In genomic region chr22:29820941-29821789, GRCh38 we compare ENCODE assay signal across 8 cellular contexts. TPM values are rescaled to one million over a fixed set of nuclear protein-coding genes. Genes with fewer than 3 reads are reported as not detected.
DNase-seq lines count a peak whose midpoint lies in the region; ATAC-seq, FAIRE-seq and TF ChIP-seq lines count a peak whose summit lies in the region.

No MANE protein-coding gene starts in this region.

- FAIRE-seq in HTR-8/SVneo (lab: Jason Lieb, UNC), result peak; percentile 67

- H3K27ac ChIP-seq in RWPE1, result peak overlapping the region; percentile 87

- no peaks in the 10 kb centered on the region for H3K9me3 Mint-ChIP-seq in mesothelial cell of epicardium
- no peaks in the 10 kb centered on the region for H3K9me3 Mint-ChIP-seq in immature natural killer cell

- DNase-seq in AG08395 (ENCODE audit: low spot score) (peak; percentile 38), HTR-8/SVneo (ENCODE audit: insufficient read length, low spot score) (peak; percentile 41), RWPE1 (ENCODE audit: low spot score) (peak; percentile 73), cardiac fibroblast (ENCODE audit: low read depth in 2 of 2) (peak; percentile 98 to 99), mesothelial cell of epicardium (ENCODE audit: low spot score in 2 of 2, unreplicated experiment in 2 of 2) (peak; percentile 46 to 57), DMS114 treated with DMSO at 0.1 percent for 48 hours (lab: John Stamatoyannopoulos, UW; ENCODE audit: unreplicated experiment) (no peak), immature natural killer cell (no peak)

- H3K4me3 ChIP-seq in cardiac fibroblast (replicated peaks in 1 of 2; ENCODE audit: low read depth in 2 of 2, low read length in 2 of 2), result no peak overlapping the region

- H3K4me3 Mint-ChIP-seq in mesothelial cell of epicardium, result no peak overlapping the region
- H3K4me3 Mint-ChIP-seq in immature natural killer cell, result no peak overlapping the region

- peaks cover 42% of the 10 kb centered on the region for H3K36me3 Mint-ChIP-seq in mesothelial cell of epicardium
- H3K36me3 Mint-ChIP-seq in immature natural killer cell, result peaks cover 15 to 57% (median 34%) of the 10 kb centered on the region in 3 donors

- peak; percentile 83 for ATAC-seq in GM18520 (IDR thresholded peaks at IDR 0.05; ENCODE audit: unreplicated experiment)

- H3K4me1 Mint-ChIP-seq in mesothelial cell of epicardium, result peaks cover 4% of the 10 kb centered on the region
- peaks cover 0 to 10% of the 10 kb centered on the region in 2 donors for H3K4me1 Mint-ChIP-seq in immature natural killer cell

- POLR2A ChIA-PET in RWPE1 (lab: Yijun Ruan, JAX; ENCODE audit: low non-redundant PET), result no interaction called here

- H3K27ac Mint-ChIP-seq in mesothelial cell of epicardium (peak overlapping the region; percentile 89), immature natural killer cell (no peak overlapping the region)

- CTCF ChIA-PET in RWPE1 (lab: Yijun Ruan, JAX), result interaction anchor here (0.5 to 0.6 kb wide), 2 partner anchors 13 to 251 kb away, joined by 3 read pairs; no protein-coding TSS in a partner anchor

- TF ChIP-seq CTCF in RWPE1 (conservative IDR thresholded peaks at IDR 0.05; ENCODE audit: low read depth) (no peak), cardiac fibroblast (IDR thresholded peaks at IDR 0.05; ENCODE audit: low read depth, low read length) (no peak), mesothelial cell of epicardium (IDR thresholded peaks at IDR 0.05; ENCODE audit: unreplicated experiment) (no peak)

- H3K27me3 Mint-ChIP-seq in mesothelial cell of epicardium (ENCODE audit: low read depth) (no peaks in the 10 kb centered on the region), immature natural killer cell (ENCODE audit: low read depth in 3 of 3) (peaks cover 0 to 2% (median 0%) of the 10 kb centered on the region in 3 donors)

RNA-seq across cellular contexts. Expression of gene ASCC2, which starts 16.9 kb away (rescaled TPM):
- total RNA-seq in mesothelial cell of epicardium, result 53.4 to 58.2 TPM (median 57.1 TPM) in 3 replicates
- polyA plus RNA-seq in immature natural killer cell, result 10 to 100 TPM; 31.2 to 70.8 (median 40.8) TPM

RNA-seq across cellular contexts. Expression of gene UQCR10, which starts 54.0 kb away (rescaled TPM):
- total RNA-seq in mesothelial cell of epicardium, result 72.9 to 88.1 TPM (median 76.6 TPM) in 3 replicates
- 100 to 1,000 TPM; 285 to 342 (median 286) TPM for polyA plus RNA-seq in immature natural killer cell

RNA-seq across cellular contexts. Expression of gene ZMAT5, which starts 54.4 kb away (rescaled TPM):
- 16.5 to 18.8 TPM (median 17.1 TPM) in 3 replicates for total RNA-seq in mesothelial cell of epicardium
- 10 to 100 TPM; 59.3 to 77.7 (median 72.2) TPM for polyA plus RNA-seq in immature natural killer cell

Comparison
In these comparisons a context has a peak if more than half of its experiments do, and no peak if none do; other contexts are left out.
1. DNase-seq: peak in AG08395 (single experiment), HTR-8/SVneo (single experiment), RWPE1 (single experiment), cardiac fibroblast (2 of 2) and mesothelial cell of epicardium (2 of 2); none in DMS114 treated with DMSO at 0.1 percent for 48 hours (single experiment) and immature natural killer cell (0 of 3).